In genomic region chr6:53544050-53544499, GRCh38 we compare ENCODE assay signal across 8 cellular contexts. TPM values are rescaled to one million over a fixed set of nuclear protein-coding genes. Genes with fewer than 3 reads are reported as not detected.
DNase-seq lines count a peak whose midpoint lies in the region; ATAC-seq and TF ChIP-seq lines count a peak whose summit lies in the region.

No MANE protein-coding gene starts in this region.

- no peak for ATAC-seq in left lung
- ATAC-seq in HG03045 (IDR thresholded peaks at IDR 0.05; ENCODE audit: unreplicated experiment), result no peak
- no peak for ATAC-seq in GM19351 (IDR thresholded peaks at IDR 0.05; ENCODE audit: unreplicated experiment)

- H3K9me2 ChIP-seq in DOHH2 (replicated peaks; ENCODE audit: control insufficient read depth, low read length), result no peaks in the 10 kb centered on the region

- in situ Hi-C loops in astrocyte of the cerebellum (cut with HindIII; ENCODE audit: low sequenced_read_pairs), result no loop called here

- DNase-seq in M059J (ENCODE audit: low read depth), result peak; percentile 44
- DNase-seq in astrocyte of the cerebellum (ENCODE audit: low read depth), result no peak
- no peak for DNase-seq in left lung
- no peak for DNase-seq in activated gamma-delta T cell treated with Interleukin-2 at 50 U/mL for 16 hours

- H3K79me2 ChIP-seq in DOHH2 (ENCODE audit: control insufficient read depth, low read length), result peaks cover 48% of the 10 kb centered on the region

- TF ChIP-seq CTCF in DOHH2 (IDR thresholded peaks at IDR 0.05; ENCODE audit: low read depth, low read length, poor library complexity, severe bottlenecking) (no peak), astrocyte of the cerebellum (IDR thresholded peaks at IDR 0.05; ENCODE audit: low read depth, low read length, missing control alignments) (no peak), left lung (IDR thresholded peaks at IDR 0.05) (no peak)

- H3K4me3 ChIP-seq in DOHH2 (ENCODE audit: low read length) (peak overlapping the region; percentile 96), astrocyte of the cerebellum (ENCODE audit: low read depth, low read length) (peak overlapping the region; percentile 73), left lung (peak overlapping the region; percentile 73 to 74), thymus (ENCODE audit: low read length) (peak overlapping the region; percentile 84)

- H4K20me1 ChIP-seq in DOHH2 (ENCODE audit: control insufficient read depth, insufficient read depth, low read depth, low read length), result no peaks in the 10 kb centered on the region

- H3K36me3 ChIP-seq in DOHH2 (ENCODE audit: control insufficient read depth, low read length) (no peaks in the 10 kb centered on the region), left lung (no peaks in the 10 kb centered on the region), thymus (ENCODE audit: control insufficient read depth, insufficient read depth) (no peaks in the 10 kb centered on the region)

- H3K4me1 ChIP-seq in DOHH2 (ENCODE audit: control insufficient read depth, low read length), result peaks cover 29% of the 10 kb centered on the region
- H3K4me1 ChIP-seq in left lung, result peaks cover 0 to 39% of the 10 kb centered on the region in 2 donors
- peaks cover 9% of the 10 kb centered on the region for H3K4me1 ChIP-seq in thymus (ENCODE audit: control insufficient read depth, insufficient read depth, low read length)

- under 1% methylated on average over 33 of the region's 33 CpGs for WGBS in thymus

- peak overlapping the region; percentile 53 for H3K27ac ChIP-seq in DOHH2 (ENCODE audit: low read depth, low read length)
- peak overlapping the region; percentile 87 to 91 for H3K27ac ChIP-seq in left lung
- peak overlapping the region; percentile 25 for H3K27ac ChIP-seq in thymus (ENCODE audit: low read depth)

- no peaks in the 10 kb centered on the region for H3F3A ChIP-seq in DOHH2 (ENCODE audit: control insufficient read depth, insufficient read depth)

- H3K4me2 ChIP-seq in DOHH2 (ENCODE audit: low read length), result peak overlapping the region; percentile 97

- H3K27me3 ChIP-seq in DOHH2 (ENCODE audit: control insufficient read depth, low read length), result peaks cover 17% of the 10 kb centered on the region
- peaks cover 0 to 21% of the 10 kb centered on the region in 2 donors for H3K27me3 ChIP-seq in left lung
- no peaks in the 10 kb centered on the region for H3K27me3 ChIP-seq in thymus (ENCODE audit: control insufficient read depth, insufficient read depth)

- no peaks in the 10 kb centered on the region for H3K9me3 ChIP-seq in DOHH2 (ENCODE audit: control insufficient read depth, insufficient read depth, low read length)
- H3K9me3 ChIP-seq in left lung, result no peaks in the 10 kb centered on the region
- no peaks in the 10 kb centered on the region for H3K9me3 ChIP-seq in thymus (ENCODE audit: control insufficient read depth)

- intact Hi-C loops in left lung (cut with DNase I), result loop anchor here in 1 of 2 donors (10.0 kb wide), 1 partner anchor 111 kb away; no protein-coding TSS in a partner anchor

RNA-seq across cellular contexts. Expression of gene GCLC, which starts 0.8 kb away (rescaled TPM):
- 12.8 and 17.6 TPM in 2 replicates for total RNA-seq in M059J (2014; rRNA removed; shearing (Covaris generic))
- 10 to 100 TPM; 20.8 to 23.2 TPM for total RNA-seq in left lung
- 17.4 TPM for polyA plus RNA-seq in thymus

Comparison
In these comparisons a context has a peak if more than half of its experiments do, and no peak if none do; other contexts are left out.
1. H3K27ac ChIP-seq: peak in every context shown above with its lines; median percentile 89 in left lung; 53 in DOHH2; 25 in thymus.